Comparison of ENCODE assay signal across 7 cellular contexts in the genomic region with DNA sequence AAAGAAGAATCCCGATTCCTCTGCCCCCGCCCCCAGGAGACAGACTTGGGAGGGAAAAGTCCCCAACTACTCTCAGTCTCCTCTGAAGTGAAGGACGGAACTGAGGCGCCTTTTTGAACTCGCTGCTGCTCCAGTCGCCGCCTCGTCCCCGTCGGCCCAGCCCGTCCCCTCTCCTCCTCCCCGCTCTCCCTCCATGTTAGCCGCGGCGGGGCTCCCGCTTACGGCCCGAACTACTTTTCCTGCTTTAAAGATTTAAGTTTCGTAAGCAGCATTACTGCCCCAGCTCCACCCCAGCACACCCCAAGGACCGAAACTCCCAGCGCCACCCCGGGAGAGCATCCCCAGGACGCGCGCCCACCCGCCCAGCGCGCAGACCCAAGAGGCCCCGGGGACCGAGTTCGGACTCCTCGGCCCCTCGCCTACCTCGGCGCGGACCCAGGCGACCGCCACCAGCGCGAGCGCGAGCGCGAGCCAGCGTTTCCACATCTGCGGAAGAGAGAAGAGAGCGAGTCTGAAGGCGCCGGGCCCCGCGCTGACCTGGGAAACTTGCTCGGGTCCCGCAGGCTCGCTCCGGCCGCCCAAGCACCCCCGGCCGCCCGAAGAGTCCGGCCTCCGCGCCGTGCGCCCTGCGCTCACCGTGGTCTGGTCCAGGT. TPM values are rescaled to one million over a fixed set of nuclear protein-coding genes. Genes with fewer than 3 reads are reported as not detected.
A peak's percentile ranks its signal among the peaks of the same experiment; 100 is the strongest.
DNase-seq lines count a peak whose midpoint lies in the region; ATAC-seq and TF ChIP-seq lines count a peak whose summit lies in the region.

No MANE protein-coding gene starts in this region.

- H3K4me3 ChIP-seq in Jurkat, Clone E6-1 (ENCODE audit: low read length) = peak overlapping the region; percentile 42
- H3K4me3 ChIP-seq in left ventricle myocardium inferior (peak overlapping the region; percentile 86), rectal smooth muscle tissue (ENCODE audit: low read length) (peak overlapping the region; percentile 78)

- TF ChIP-seq CTCF in GM10266 (IDR thresholded peaks at IDR 0.05; ENCODE audit: control insufficient read depth, insufficient read depth, low read depth, missing control alignments) = no peak
- no peak for TF ChIP-seq CTCF in left ventricle myocardium inferior (IDR thresholded peaks at IDR 0.05; ENCODE audit: borderline replicate concordance)

- peak; percentile 18 to 60 for ATAC-seq in activated naive CD4-positive, alpha-beta T cell treated with anti-CD3 and anti-CD28 coated beads, Interleukin-2, amount 50 U/mL, for 72 hours
- no peak for ATAC-seq in GM21526 (IDR thresholded peaks at IDR 0.05; ENCODE audit: low FRiP score, unreplicated experiment)

- peak overlapping the region; percentile 98 for H3K27ac ChIP-seq in left ventricle myocardium inferior (replicated peaks)
- peak overlapping the region; percentile 95 for H3K27ac ChIP-seq in rectal smooth muscle tissue (ENCODE audit: low read depth, low read length)

- peaks cover 63% of the 10 kb centered on the region for H3K4me1 ChIP-seq in left ventricle myocardium inferior
- peaks cover 34% of the 10 kb centered on the region for H3K4me1 ChIP-seq in rectal smooth muscle tissue (ENCODE audit: control insufficient read depth, insufficient read depth, low read length)

- H3K27me3 ChIP-seq in left ventricle myocardium inferior (ENCODE audit: low read depth) (no peaks in the 10 kb centered on the region), rectal smooth muscle tissue (ENCODE audit: control insufficient read depth, insufficient read depth, low read length) (peaks cover 2% of the 10 kb centered on the region)

- DNase-seq in GM10266 (ENCODE audit: extremely low spot score) (peak; percentile 61), left ventricle myocardium inferior (peak; percentile 41), mucosa of gallbladder (ENCODE audit: low spot score) (no peak)
- no peak for DNase-seq in Jurkat, Clone E6-1 (ENCODE audit: low read depth, low spot score)
- peak in 1 of 2 donors; percentile 12 for DNase-seq in activated naive CD4-positive, alpha-beta T cell treated with anti-CD3 and anti-CD28 coated beads, Interleukin-2, amount 50 U/mL, for 72 hours (ENCODE audit: low spot score in 2 of 2)

- H3K9me3 Mint-ChIP-seq in activated naive CD4-positive, alpha-beta T cell treated with anti-CD3 and anti-CD28 coated beads, Interleukin-2, amount 50 U/mL, for 72 hours = no peaks in the 10 kb centered on the region

- H3K9me3 ChIP-seq in left ventricle myocardium inferior (replicated peaks) = no peaks in the 10 kb centered on the region

- H3K9ac ChIP-seq in rectal smooth muscle tissue (ENCODE audit: low read length) = peak overlapping the region; percentile 67

- peaks cover 18% of the 10 kb centered on the region for H3K36me3 ChIP-seq in left ventricle myocardium inferior
- H3K36me3 ChIP-seq in rectal smooth muscle tissue (ENCODE audit: control insufficient read depth, insufficient read depth, low read length) = no peaks in the 10 kb centered on the region

- no peak overlapping the region for H3K27ac Mint-ChIP-seq in activated naive CD4-positive, alpha-beta T cell treated with anti-CD3 and anti-CD28 coated beads, Interleukin-2, amount 50 U/mL, for 72 hours

- H3K36me3 Mint-ChIP-seq in activated naive CD4-positive, alpha-beta T cell treated with anti-CD3 and anti-CD28 coated beads, Interleukin-2, amount 50 U/mL, for 72 hours = peaks cover 0 to 8% of the 10 kb centered on the region in 2 donors

- intact Hi-C loops in left ventricle myocardium inferior (cut with micrococcal nuclease) = no loop called here

RNA-seq across cellular contexts. Expression of gene FSTL1, which starts 0.4 kb away (rescaled TPM):
- 25.6 TPM for polyA plus RNA-seq in Jurkat, Clone E6-1 (2012; ENCODE audit: insufficient read depth, insufficient read length)
- 1 to 10 TPM in 1 of 2 donors, under 1 TPM in 1; 0.39 to 3.0 TPM for total RNA-seq in activated naive CD4-positive, alpha-beta T cell treated with anti-CD3 and anti-CD28 coated beads, Interleukin-2, amount 50 U/mL, for 72 hours
- 243 TPM for total RNA-seq in left ventricle myocardium inferior
- total RNA-seq in mucosa of gallbladder = 294 TPM

Comparison
In these comparisons a context has a peak if more than half of its experiments do, and no peak if none do; other contexts are left out.
1. DNase-seq: peak in GM10266 (single experiment) and left ventricle myocardium inferior (single experiment); none in Jurkat, Clone E6-1 (single experiment) and mucosa of gallbladder (single experiment).
2. RNA of gene FSTL1, which starts 0.4 kb away (total RNA-seq): 294 TPM in mucosa of gallbladder (single experiment) and 243 TPM in left ventricle myocardium inferior (single experiment); 0.39 to 3.0 TPM in activated naive CD4-positive, alpha-beta T cell treated with anti-CD3 and anti-CD28 coated beads, Interleukin-2, amount 50 U/mL, for 72 hours; every median in the first group is over 10 times any median in the second.
3. Peak in every context shown above with its lines, with median percentiles within 50 percentile points of each other: H3K4me3 ChIP-seq.